Comparison of ENCODE assay signal across 8 cellular contexts in genomic region chrX:93673056-93673868, GRCh38. TPM values are rescaled to one million over a fixed set of nuclear protein-coding genes. Genes with fewer than 3 reads are reported as not detected.
DNase-seq lines count a peak whose midpoint lies in the region; FAIRE-seq and TF ChIP-seq lines count a peak whose summit lies in the region.

NAP1L3 (minus strand) TSS chrX:93673578; CDS start chrX:93673304, 274 bp downstream.

- no peak for FAIRE-seq in endothelial cell of umbilical vein (lab: Jason Lieb, UNC)

- H3K27ac ChIP-seq in endothelial cell of umbilical vein (ENCODE audit: insufficient read depth, low read depth, low read length) (no peak within 1 kb of the TSS), mesendoderm (ENCODE audit: low read depth, low read length) (peak within 1 kb of the TSS; percentile 66)

- H3K79me2 ChIP-seq in endothelial cell of umbilical vein (ENCODE audit: control insufficient read depth, insufficient read depth, low read length) (no peaks in the 10 kb centered on the region), mesendoderm (ENCODE audit: control insufficient read depth, insufficient read depth, low read length) (no peaks in the 10 kb centered on the region)

- no peaks in the 10 kb centered on the region for H3K27me3 ChIP-seq in endothelial cell of umbilical vein (ENCODE audit: control insufficient read depth in 2 of 2, insufficient read depth in 2 of 2, low read length in 2 of 2)
- H3K27me3 ChIP-seq in mesendoderm (ENCODE audit: insufficient read depth, low read length, poor library complexity): no peaks in the 10 kb centered on the region

- dilution Hi-C loops in endothelial cell of umbilical vein (cut with MboI; ENCODE audit: extremely low pct_ligation_motif_present, low sequenced_read_pairs): no loop called here

- H2AFZ ChIP-seq in endothelial cell of umbilical vein (ENCODE audit: low read depth, low read length): no peak within 1 kb of the TSS

- peak within 1 kb of the TSS; percentile 76 for H3K56ac ChIP-seq in mesendoderm (ENCODE audit: low read length)

- H3K4me3 ChIP-seq in endothelial cell of umbilical vein (replicated peaks in 1 of 3; ENCODE audit: insufficient read depth in 1 of 3, low read depth in 1 of 3, low read length in 3 of 3): peak within 1 kb of the TSS in 2 of 3 experiments; percentile 18 to 23
- peak within 1 kb of the TSS; percentile 71 for H3K4me3 ChIP-seq in mesendoderm (ENCODE audit: low read length)

- no peaks in the 10 kb centered on the region for H4K20me1 ChIP-seq in endothelial cell of umbilical vein (replicated peaks; ENCODE audit: control insufficient read depth, extremely low read depth, insufficient read depth, low read length)

- H3K9ac ChIP-seq in endothelial cell of umbilical vein (replicated peaks; ENCODE audit: extremely low read depth, insufficient read depth, low read length) (no peak within 1 kb of the TSS), mesendoderm (ENCODE audit: low read length) (peak within 1 kb of the TSS; percentile 78)

- no peaks in the 10 kb centered on the region for H3K9me3 ChIP-seq in endothelial cell of umbilical vein (replicated peaks; ENCODE audit: control insufficient read depth, insufficient read depth, low read length)

- no peak within 1 kb of the TSS for H2BK15ac ChIP-seq in mesendoderm (replicated peaks; ENCODE audit: low read depth)

- H3K36me3 ChIP-seq in endothelial cell of umbilical vein (ENCODE audit: control insufficient read depth in 2 of 2, extremely low read depth in 1 of 2, insufficient read depth in 2 of 2, low read length in 2 of 2) (no peaks in the 10 kb centered on the region), mesendoderm (ENCODE audit: control insufficient read depth, insufficient read depth, low read length) (no peaks in the 10 kb centered on the region)

- H4K5ac ChIP-seq in mesendoderm (ENCODE audit: low read length): no peak within 1 kb of the TSS

- H3K23ac ChIP-seq in mesendoderm (ENCODE audit: low read length): no peak within 1 kb of the TSS

- H3K4me2 ChIP-seq in endothelial cell of umbilical vein (ENCODE audit: insufficient read depth, low read length): peak within 1 kb of the TSS; percentile 17
- peak within 1 kb of the TSS; percentile 39 for H3K4me2 ChIP-seq in mesendoderm (ENCODE audit: low read length)

- no TSS peak for BruUV-seq in endothelial cell of umbilical vein (replicated peaks; lab: Mats Ljungman, UMichigan)

- H2BK120ac ChIP-seq in mesendoderm (ENCODE audit: low read depth, low read length): no peak within 1 kb of the TSS

- no peaks in the 10 kb centered on the region for H3K9me1 ChIP-seq in endothelial cell of umbilical vein (replicated peaks; ENCODE audit: control insufficient read depth, extremely low read depth, insufficient read depth, low read length)

- no CpG with 5 or more reads among the region's 51 CpGs for WGBS in mesendoderm (ENCODE audit: extremely low coverage, insufficient coverage, low lambda C conversion rate)

- POLR2A ChIA-PET in endothelial cell of umbilical vein (lab: Charles Lee): no interaction called here

- H2AK5ac ChIP-seq in mesendoderm (ENCODE audit: low read length): no peak within 1 kb of the TSS

- intact Hi-C loops in endothelial cell of umbilical vein (cut with micrococcal nuclease): no loop called here

- TF ChIP-seq CTCF in endothelial cell of umbilical vein (IDR thresholded peaks at IDR 0.05; ENCODE audit: extremely low read depth in 1 of 2, insufficient read depth in 1 of 2, low read depth in 1 of 2, low read length in 2 of 2): no peak

- no peaks in the 10 kb centered on the region for H3K79me1 ChIP-seq in mesendoderm (ENCODE audit: low read length)

- peak; percentile 73 for DNase-seq in AG20443 (ENCODE audit: low spot score)
- peak; percentile 90 for DNase-seq in H4 (ENCODE audit: low spot score)
- peak; percentile 77 for DNase-seq in NCI-H345 treated with DMSO at 0.1 percent for 48 hours (lab: John Stamatoyannopoulos, UW; ENCODE audit: unreplicated experiment)
- DNase-seq in activated T-cell treated with anti-CD3 and anti-CD28 coated beads for 1 hour (ENCODE audit: low read depth): peak; percentile 28
- peak; percentile 2 for DNase-seq in endothelial cell of umbilical vein (ENCODE audit: low read depth, low spot score)
- peak; percentile 95 for DNase-seq in mesendoderm
- peak; percentile 14 for DNase-seq in stimulated activated CD8-positive, alpha-beta memory T cell treated with anti-CD3 and anti-CD28 coated beads, Interleukin-12 subunit alpha, Interleukin-12 subunit beta, amount 100 ng/mL, for 24 hours (ENCODE audit: extremely low read depth)
- no peak for DNase-seq in LoVo (ENCODE audit: low spot score)

- no peak within 1 kb of the TSS for H3K18ac ChIP-seq in mesendoderm (ENCODE audit: low read length)

- CTCF ChIA-PET in endothelial cell of umbilical vein (lab: Charles Lee): no interaction called here

- TF ChIP-seq POLR2A in endothelial cell of umbilical vein (IDR thresholded peaks at IDR 0.05; ENCODE audit: low read depth, low read length): no peak

- no peak within 1 kb of the TSS for H4K8ac ChIP-seq in mesendoderm (ENCODE audit: low read depth, low read length)

- H2BK5ac ChIP-seq in mesendoderm (ENCODE audit: low read length): no peak within 1 kb of the TSS

- no peak within 1 kb of the TSS for H3K4ac ChIP-seq in mesendoderm (ENCODE audit: low read depth, low read length)

- H3K4me1 ChIP-seq in endothelial cell of umbilical vein (ENCODE audit: control insufficient read depth, extremely low read depth, insufficient read depth, low read length): no peaks in the 10 kb centered on the region
- no peaks in the 10 kb centered on the region for H3K4me1 ChIP-seq in mesendoderm (ENCODE audit: control insufficient read depth, low read depth, low read length)

TF ChIP-seq in endothelial cell of umbilical vein, 7 proteins besides CTCF, POLR2A, EP300 and RAD21:
- no peak for TF ChIP-seq EZH2 (IDR thresholded peaks at IDR 0.05; ENCODE audit: borderline replicate concordance, low read depth, low read length, severe bottlenecking)
- no peak for TF ChIP-seq JUN (IDR thresholded peaks at IDR 0.05; ENCODE audit: borderline replicate concordance, insufficient read depth, insufficient read length, low read depth)
- TF ChIP-seq FOS (IDR thresholded peaks at IDR 0.05; ENCODE audit: borderline replicate concordance, insufficient read depth, low read length): no peak
- no peak for TF ChIP-seq MAX (IDR thresholded peaks at IDR 0.05; ENCODE audit: insufficient read depth, insufficient read length)
- TF ChIP-seq GATA2 (IDR thresholded peaks at IDR 0.05; ENCODE audit: insufficient read depth, insufficient read length, low read depth, low read length): no peak
- TF ChIP-seq MYC (IDR thresholded peaks at IDR 0.05; ENCODE audit: low read depth, low read length): no peak
- TF ChIP-seq POLR2AphosphoS5 (IDR thresholded peaks at IDR 0.05; ENCODE audit: insufficient read depth, low read depth, low read length): no peak

RNA-seq across cellular contexts. Expression of gene NAP1L3, which starts in this region (rescaled TPM):
- 13.2 and 13.4 TPM in 2 replicates for total RNA-seq in H4 (2014; rRNA removed; shearing (Covaris generic))
- total RNA-seq in endothelial cell of umbilical vein: 0.22 and 0.25 TPM in 2 replicates
- 0.03 and 0.08 TPM in 2 replicates for polyA plus RNA-seq in endothelial cell of umbilical vein
- polyA plus RNA-seq in endothelial cell of umbilical vein (2011; cell fraction: cytosol; rRNA removed): 0.06 and 0.08 TPM in 2 replicates
- polyA plus RNA-seq in endothelial cell of umbilical vein (2011; cell fraction: nucleus; rRNA removed): not detected in 2 replicates
- not detected in 2 replicates for polyA plus RNA-seq in endothelial cell of umbilical vein (2012)
- not detected in 2 replicates for polyA minus RNA-seq in endothelial cell of umbilical vein
- polyA minus RNA-seq in endothelial cell of umbilical vein (2011; cell fraction: cytosol; rRNA and poly(A)+ RNA removed): not detected
- polyA minus RNA-seq in endothelial cell of umbilical vein (2011; cell fraction: nucleus; rRNA and poly(A)+ RNA removed): not detected in 2 replicates
- polyA plus RNA-seq in mesendoderm (2013, experiment 1 of 2): 21.7 TPM
- polyA plus RNA-seq in mesendoderm (2013, experiment 2 of 2): 23.6 TPM

Comparison
In these comparisons a context has a peak if more than half of its experiments do, and no peak if none do; other contexts are left out.
1. RNA of gene NAP1L3 (total RNA-seq): 13.2 to 13.4 TPM in H4; 0.22 to 0.25 TPM in endothelial cell of umbilical vein; every median in the first group is over 10 times any median in the second.
2. Peak in DNase-seq, H3K4me3 ChIP-seq and H3K4me2 ChIP-seq in endothelial cell of umbilical vein; RNA of the gene not detected or under 1 TPM.